Comparison of ENCODE assay signal across 1 cellular context in genomic region chr17:65557349-65558310, GRCh38.
TF ChIP-seq lines count a peak whose summit lies in the region.

No MANE protein-coding gene starts in this region.

TF ChIP-seq in HepG2, 621 proteins besides CTCF, POLR2A, EP300 and RAD21 (continued from another document and continues in another):
- TF ChIP-seq ZNF513 (CRISPR knock-in tag; conservative IDR thresholded peaks at IDR 0.05) (no peak), ONECUT2 (CRISPR knock-in tag; IDR thresholded peaks at IDR 0.05) (no peak), ZNF12 (CRISPR knock-in tag; IDR thresholded peaks at IDR 0.05) (peak; percentile 91), JARID2 (CRISPR knock-in tag; IDR thresholded peaks at IDR 0.05; ENCODE audit: insufficient replicate concordance) (no peak), TP53 (CRISPR knock-in tag; conservative IDR thresholded peaks at IDR 0.05) (no peak), BRCA1 (CRISPR knock-in tag; IDR thresholded peaks at IDR 0.05) (no peak), AGO2 (optimal IDR thresholded peaks at IDR 0.05; ENCODE audit: low read depth, low read length) (no peak), ZBTB20 (CRISPR knock-in tag; IDR thresholded peaks at IDR 0.05; ENCODE audit: borderline replicate concordance, low read depth) (peak; percentile 82; the same call in 1 of the 2 replicates), ZNF710 (CRISPR knock-in tag; IDR thresholded peaks at IDR 0.05; ENCODE audit: borderline replicate concordance) (peak; percentile 94), UBTF (CRISPR knock-in tag; IDR thresholded peaks at IDR 0.05) (peak; percentile 68), ZNF564 (CRISPR knock-in tag; IDR thresholded peaks at IDR 0.05) (no peak; the same call in 1 of the 2 replicates), ZNF552 (CRISPR knock-in tag; IDR thresholded peaks at IDR 0.05; ENCODE audit: borderline replicate concordance) (no peak), MAF1 (CRISPR knock-in tag; IDR thresholded peaks at IDR 0.05; ENCODE audit: borderline replicate concordance) (no peak), CBX5 (CRISPR knock-in tag; IDR thresholded peaks at IDR 0.05; ENCODE audit: borderline replicate concordance) (peak; percentile 89), ATRX (CRISPR knock-in tag; IDR thresholded peaks at IDR 0.05; ENCODE audit: borderline replicate concordance) (no peak), MXD4 (CRISPR knock-in tag; IDR thresholded peaks at IDR 0.05) (peak; percentile 66; the same call in 1 of the 2 replicates), ZSCAN12 (CRISPR knock-in tag; IDR thresholded peaks at IDR 0.05) (no peak), SRSF4 (IDR thresholded peaks at IDR 0.05; ENCODE audit: low read depth, low read length, poor library complexity, severe bottlenecking) (no peak), POLR2AphosphoS5 (IDR thresholded peaks at IDR 0.05; ENCODE audit: low read depth, low read length) (no peak; the same call in 1 of the 2 replicates), ZNF740 (CRISPR knock-in tag; IDR thresholded peaks at IDR 0.05) (0 out of 2 replicates have a peak, but pooled peaks have one; percentile 66), CSRNP2 (CRISPR knock-in tag; conservative IDR thresholded peaks at IDR 0.05; ENCODE audit: low read depth) (no peak), ZSCAN30 (CRISPR knock-in tag; IDR thresholded peaks at IDR 0.05) (no peak), SIN3A (IDR thresholded peaks at IDR 0.05; ENCODE audit: borderline replicate concordance, low read depth, low read length) (peak; percentile 93), ESRRA (CRISPR knock-in tag; IDR thresholded peaks at IDR 0.05; ENCODE audit: low read depth) (peak; percentile 59; the same call in 1 of the 2 replicates), JDP2 (CRISPR knock-in tag; IDR thresholded peaks at IDR 0.05; ENCODE audit: borderline replicate concordance) (no peak; the same call in 1 of the 2 replicates), PRPF4 (IDR thresholded peaks at IDR 0.05; ENCODE audit: low read depth, low read length, poor library complexity, severe bottlenecking) (no peak), ZNF335 (CRISPR knock-in tag; IDR thresholded peaks at IDR 0.05) (peak; percentile 82), NR2F6 (IDR thresholded peaks at IDR 0.05) (peak; percentile 97), NR2F6 (CRISPR knock-in tag; IDR thresholded peaks at IDR 0.05) (peak; percentile 96), FUBP1 (CRISPR knock-in tag; IDR thresholded peaks at IDR 0.05; ENCODE audit: borderline replicate concordance) (peak; percentile 48; the same call in 1 of the 2 replicates), TRIM24 (CRISPR knock-in tag; IDR thresholded peaks at IDR 0.05) (0 out of 2 replicates have a peak, but pooled peaks have one; percentile 45), SATB2 (CRISPR knock-in tag; IDR thresholded peaks at IDR 0.05) (no peak; the same call in 1 of the 2 replicates), GZF1 (CRISPR knock-in tag; IDR thresholded peaks at IDR 0.05) (no peak), MTA3 (CRISPR knock-in tag; IDR thresholded peaks at IDR 0.05) (no peak), PRDM4 (CRISPR knock-in tag; IDR thresholded peaks at IDR 0.05; ENCODE audit: borderline replicate concordance) (no peak), ZNF317 (CRISPR knock-in tag; IDR thresholded peaks at IDR 0.05) (peak; percentile 58), ZNF839 (CRISPR knock-in tag; IDR thresholded peaks at IDR 0.05; ENCODE audit: borderline replicate concordance) (no peak), ZNF253 (CRISPR knock-in tag; IDR thresholded peaks at IDR 0.05; ENCODE audit: borderline replicate concordance) (no peak)
- TF ChIP-seq, protein P1, sequence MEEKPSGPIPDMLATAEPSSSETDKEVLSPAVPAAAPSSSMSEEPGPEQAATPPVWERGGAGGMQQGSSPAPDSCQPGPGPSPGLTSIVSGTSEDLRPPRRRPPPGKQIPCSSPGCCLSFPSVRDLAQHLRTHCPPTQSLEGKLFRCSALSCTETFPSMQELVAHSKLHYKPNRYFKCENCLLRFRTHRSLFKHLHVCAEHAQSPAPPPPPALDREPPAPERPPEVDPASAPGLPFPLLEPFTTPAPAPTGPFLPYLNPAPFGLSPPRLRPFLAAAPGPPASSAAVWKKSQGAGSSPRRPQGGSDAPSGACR (CRISPR knock-in tag; IDR thresholded peaks at IDR 0.05) = peak; percentile 95
- TF ChIP-seq, protein P2, sequence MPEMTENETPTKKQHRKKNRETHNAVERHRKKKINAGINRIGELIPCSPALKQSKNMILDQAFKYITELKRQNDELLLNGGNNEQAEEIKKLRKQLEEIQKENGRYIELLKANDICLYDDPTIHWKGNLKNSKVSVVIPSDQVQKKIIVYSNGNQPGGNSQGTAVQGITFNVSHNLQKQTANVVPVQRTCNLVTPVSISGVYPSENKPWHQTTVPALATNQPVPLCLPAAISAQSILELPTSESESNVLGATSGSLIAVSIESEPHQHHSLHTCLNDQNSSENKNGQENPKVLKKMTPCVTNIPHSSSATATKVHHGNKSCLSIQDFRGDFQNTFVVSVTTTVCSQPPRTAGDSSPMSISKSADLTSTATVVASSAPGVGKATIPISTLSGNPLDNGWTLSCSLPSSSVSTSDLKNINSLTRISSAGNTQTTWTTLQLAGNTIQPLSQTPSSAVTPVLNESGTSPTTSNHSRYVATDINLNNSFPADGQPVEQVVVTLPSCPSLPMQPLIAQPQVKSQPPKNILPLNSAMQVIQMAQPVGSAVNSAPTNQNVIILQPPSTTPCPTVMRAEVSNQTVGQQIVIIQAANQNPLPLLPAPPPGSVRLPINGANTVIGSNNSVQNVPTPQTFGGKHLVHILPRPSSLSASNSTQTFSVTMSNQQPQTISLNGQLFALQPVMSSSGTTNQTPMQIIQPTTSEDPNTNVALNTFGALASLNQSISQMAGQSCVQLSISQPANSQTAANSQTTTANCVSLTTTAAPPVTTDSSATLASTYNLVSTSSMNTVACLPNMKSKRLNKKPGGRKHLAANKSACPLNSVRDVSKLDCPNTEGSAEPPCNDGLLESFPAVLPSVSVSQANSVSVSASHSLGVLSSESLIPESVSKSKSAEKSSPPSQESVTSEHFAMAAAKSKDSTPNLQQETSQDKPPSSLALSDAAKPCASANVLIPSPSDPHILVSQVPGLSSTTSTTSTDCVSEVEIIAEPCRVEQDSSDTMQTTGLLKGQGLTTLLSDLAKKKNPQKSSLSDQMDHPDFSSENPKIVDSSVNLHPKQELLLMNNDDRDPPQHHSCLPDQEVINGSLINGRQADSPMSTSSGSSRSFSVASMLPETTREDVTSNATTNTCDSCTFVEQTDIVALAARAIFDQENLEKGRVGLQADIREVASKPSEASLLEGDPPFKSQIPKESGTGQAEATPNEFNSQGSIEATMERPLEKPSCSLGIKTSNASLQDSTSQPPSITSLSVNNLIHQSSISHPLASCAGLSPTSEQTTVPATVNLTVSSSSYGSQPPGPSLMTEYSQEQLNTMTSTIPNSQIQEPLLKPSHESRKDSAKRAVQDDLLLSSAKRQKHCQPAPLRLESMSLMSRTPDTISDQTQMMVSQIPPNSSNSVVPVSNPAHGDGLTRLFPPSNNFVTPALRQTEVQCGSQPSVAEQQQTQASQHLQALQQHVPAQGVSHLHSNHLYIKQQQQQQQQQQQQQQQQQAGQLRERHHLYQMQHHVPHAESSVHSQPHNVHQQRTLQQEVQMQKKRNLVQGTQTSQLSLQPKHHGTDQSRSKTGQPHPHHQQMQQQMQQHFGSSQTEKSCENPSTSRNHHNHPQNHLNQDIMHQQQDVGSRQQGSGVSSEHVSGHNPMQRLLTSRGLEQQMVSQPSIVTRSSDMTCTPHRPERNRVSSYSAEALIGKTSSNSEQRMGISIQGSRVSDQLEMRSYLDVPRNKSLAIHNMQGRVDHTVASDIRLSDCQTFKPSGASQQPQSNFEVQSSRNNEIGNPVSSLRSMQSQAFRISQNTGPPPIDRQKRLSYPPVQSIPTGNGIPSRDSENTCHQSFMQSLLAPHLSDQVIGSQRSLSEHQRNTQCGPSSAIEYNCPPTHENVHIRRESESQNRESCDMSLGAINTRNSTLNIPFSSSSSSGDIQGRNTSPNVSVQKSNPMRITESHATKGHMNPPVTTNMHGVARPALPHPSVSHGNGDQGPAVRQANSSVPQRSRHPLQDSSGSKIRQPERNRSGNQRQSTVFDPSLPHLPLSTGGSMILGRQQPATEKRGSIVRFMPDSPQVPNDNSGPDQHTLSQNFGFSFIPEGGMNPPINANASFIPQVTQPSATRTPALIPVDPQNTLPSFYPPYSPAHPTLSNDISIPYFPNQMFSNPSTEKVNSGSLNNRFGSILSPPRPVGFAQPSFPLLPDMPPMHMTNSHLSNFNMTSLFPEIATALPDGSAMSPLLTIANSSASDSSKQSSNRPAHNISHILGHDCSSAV (CRISPR knock-in tag; IDR thresholded peaks at IDR 0.05; ENCODE audit: borderline replicate concordance) = no peak
